8 cellular contexts compared by ENCODE assay signal in the genomic region with DNA sequence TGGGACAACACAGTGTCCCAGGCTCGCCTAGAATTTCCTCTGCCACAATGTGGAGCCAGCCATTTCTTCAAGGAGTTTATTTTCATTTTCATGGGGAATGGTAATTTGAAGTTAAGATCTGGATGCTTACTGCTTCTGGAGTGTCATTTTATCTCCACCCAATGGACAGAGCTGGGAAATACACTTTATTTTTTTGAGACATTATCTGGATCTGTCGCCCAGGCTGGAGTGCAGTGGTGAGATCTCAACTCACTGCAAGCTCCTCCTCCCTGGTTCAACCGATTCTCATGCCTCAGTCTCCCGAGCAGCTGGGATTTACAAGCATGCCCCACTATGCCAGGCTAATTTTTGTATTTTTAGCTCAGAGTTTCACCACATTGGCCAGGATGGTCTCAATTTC. TPM values are rescaled to one million over a fixed set of nuclear protein-coding genes. Genes with fewer than 3 reads are reported as not detected.
DNase-seq lines count a peak whose midpoint lies in the region; ATAC-seq and TF ChIP-seq lines count a peak whose summit lies in the region.

No MANE protein-coding gene starts in this region.

- POLR2A ChIA-PET in AG04449 (lab: Yijun Ruan, JAX): interaction anchor here (0.6 to 1.0 kb wide), 3 partner anchors 13 to 167 kb away, joined by 3 to 4 read pairs (median 3); a partner anchor contains a TSS

- ATAC-seq in HG03103 (IDR thresholded peaks at IDR 0.05; ENCODE audit: low read depth, unreplicated experiment) (peak; percentile 65), HG02798 (IDR thresholded peaks at IDR 0.05; ENCODE audit: poor library complexity, unreplicated experiment) (no peak)

- CTCF ChIA-PET in AG04449 (lab: Yijun Ruan, JAX): interaction anchor here (0.7 to 6.3 kb wide), 59 partner anchors 10 to 466 kb away, joined by 3 to 51 read pairs (median 6); a partner anchor contains a TSS

- TF ChIP-seq CTCF in AG04449 (IDR thresholded peaks at IDR 0.05; ENCODE audit: insufficient read depth, low read length, missing control alignments): peak; percentile 55

- DNase-seq in AG04449 (ENCODE audit: low read depth, low spot score) (no peak), G401 (ENCODE audit: low spot score) (peak; percentile 72), SKM-1 (lab: John Stamatoyannopoulos, UW; ENCODE audit: unreplicated experiment) (peak; percentile 59), epidermal melanocyte (ENCODE audit: insufficient read length, low spot score) (peak; percentile 51), middle frontal gyrus (ENCODE audit: extremely low spot score, low spot score) (peak; percentile 65), COLO668 (lab: John Stamatoyannopoulos, UW; ENCODE audit: unreplicated experiment) (no peak)

- in situ Hi-C loops in G401 (cut with HindIII; ENCODE audit: low sequenced_read_pairs): no loop called here

- H3K4me3 ChIP-seq in AG04449 (ENCODE audit: low read depth, low read length): no peak overlapping the region

RNA-seq across cellular contexts. Expression of a gene that starts 12.7 kb away (rescaled TPM):
- 30.6 and 39.3 TPM in 2 replicates for total RNA-seq in G401 (2014; rRNA removed; shearing (Covaris generic))

RNA-seq across cellular contexts. Expression of a gene that starts 25.0 kb away (rescaled TPM):
- 2.3 and 3.0 TPM in 2 replicates for total RNA-seq in G401 (2014; rRNA removed; shearing (Covaris generic))

RNA-seq across cellular contexts. Expression of a gene that starts 47.2 kb away (rescaled TPM):
- not detected in 2 replicates for total RNA-seq in G401 (2014; rRNA removed; shearing (Covaris generic))

Comparison
In these comparisons a context has a peak if more than half of its experiments do, and no peak if none do; other contexts are left out.
1. DNase-seq: peak in G401 (single experiment), SKM-1 (single experiment), epidermal melanocyte (single experiment) and middle frontal gyrus (single experiment); none in AG04449 (single experiment) and COLO668 (single experiment).